1 cellular context compared by ENCODE assay signal in genomic region chr1:147781056-147781471, GRCh38.
TF ChIP-seq lines count a peak whose summit lies in the region.

No MANE protein-coding gene starts in this region.

TF ChIP-seq in IMR-90, 13 proteins besides CTCF, POLR2A, EP300 and RAD21:
- TF ChIP-seq USF2 (IDR thresholded peaks at IDR 0.05; ENCODE audit: low read depth, low read length): no peak
- no peak for TF ChIP-seq MAZ (IDR thresholded peaks at IDR 0.05; ENCODE audit: borderline replicate concordance, low read depth, low read length)
- no peak for TF ChIP-seq BHLHE40 (IDR thresholded peaks at IDR 0.05; ENCODE audit: low read depth, low read length)
- TF ChIP-seq CEBPB (IDR thresholded peaks at IDR 0.05; ENCODE audit: low read depth, low read length): no peak
- no peak for TF ChIP-seq RCOR1 (IDR thresholded peaks at IDR 0.05; ENCODE audit: insufficient replicate concordance, low read length)
- no peak for TF ChIP-seq RFX5 (IDR thresholded peaks at IDR 0.05; ENCODE audit: low read depth, low read length)
- TF ChIP-seq FOS (IDR thresholded peaks at IDR 0.05; ENCODE audit: low read depth, low read length): no peak
- no peak for TF ChIP-seq ELK1 (IDR thresholded peaks at IDR 0.05; ENCODE audit: borderline replicate concordance, low read depth, low read length)
- no peak for TF ChIP-seq MXI1 (IDR thresholded peaks at IDR 0.05; ENCODE audit: borderline replicate concordance, low read depth, low read length)
- TF ChIP-seq NFE2L2 (IDR thresholded peaks at IDR 0.05; ENCODE audit: low read depth, low read length): no peak
- no peak for TF ChIP-seq CHD1 (IDR thresholded peaks at IDR 0.05; ENCODE audit: low read depth, low read length)
- no peak for TF ChIP-seq SMC3 (IDR thresholded peaks at IDR 0.05; ENCODE audit: low read depth, low read length)
- TF ChIP-seq MAFK (IDR thresholded peaks at IDR 0.05; ENCODE audit: low read depth, low read length): no peak
